ENCODE assay signal across 18 cellular contexts in the genomic region with DNA sequence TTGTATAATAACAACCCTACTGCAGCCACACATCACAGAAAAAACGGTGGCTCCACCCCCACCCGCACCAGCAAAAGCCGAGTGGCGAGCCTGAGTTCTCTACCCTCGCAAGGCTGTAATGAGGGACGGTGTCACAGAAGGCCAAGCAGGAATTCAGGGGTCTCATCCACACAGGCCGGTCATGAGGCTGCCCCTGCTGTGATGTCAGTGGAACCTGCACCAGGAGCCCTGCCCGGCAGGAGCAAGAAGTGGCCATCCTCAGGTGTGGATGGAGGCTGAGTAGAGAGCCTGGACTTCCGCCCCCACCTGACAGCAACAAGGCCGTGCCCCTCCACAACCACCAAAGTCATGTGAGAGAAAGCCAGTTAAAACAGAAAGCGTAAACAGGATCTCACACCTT. TPM values are rescaled to one million over a fixed set of nuclear protein-coding genes. Genes with fewer than 3 reads are reported as not detected.
DNase-seq lines count a peak whose midpoint lies in the region; ATAC-seq, FAIRE-seq and TF ChIP-seq lines count a peak whose summit lies in the region.
"Had no signal": no experiment of that assay in that cellular context is flagged by ENCODE, and none has a peak within 500 bp of the region (broad histone marks: within the 10 kb centered on the region; RNA-seq: fewer than 3 reads in every experiment).

No MANE protein-coding gene starts in this region.

- H3K4me1 ChIP-seq in stomach, result no peaks in the 10 kb centered on the region

- no peak overlapping the region for H3K4me3 Mint-ChIP-seq in activated naive CD4-positive, alpha-beta T cell treated with anti-CD3 and anti-CD28 coated beads, Interleukin-2, amount 10 ng/mL, durations not matched to agents 7 days and 5 days
- H3K4me3 Mint-ChIP-seq in activated CD8-positive, alpha-beta T cell treated with anti-CD3 and anti-CD28 coated beads, Interleukin-2, amount 10 ng/mL, durations not matched to agents 7 days and 5 days, result peak overlapping the region; percentile 63

- 81 to 94% (median 86%) methylated on average over 9 to 11 of the region's 11 CpGs for WGBS in stomach, 5 donors

- intact Hi-C loops in stomach (cut with DNase I; ENCODE audit: low total_unique reads), result no loop called here

- TF ChIP-seq CTCF in stomach (IDR thresholded peaks at IDR 0.05), result no peak
- no peak for TF ChIP-seq CTCF in GM10266 (IDR thresholded peaks at IDR 0.05; ENCODE audit: control insufficient read depth, insufficient read depth, low read depth, missing control alignments)

- peak; percentile 28 for DNase-seq in activated naive CD4-positive, alpha-beta T cell treated with anti-CD3 and anti-CD28 coated beads, Interleukin-2, amount 10 ng/mL, durations not matched to agents 7 days and 5 days
- DNase-seq in activated naive CD4-positive, alpha-beta T cell (lab: John Stamatoyannopoulos, UW), result no peak
- DNase-seq in activated CD8-positive, alpha-beta T cell treated with anti-CD3 and anti-CD28 coated beads, Interleukin-2, amount 10 ng/mL, durations not matched to agents 7 days and 5 days, result peak; percentile 53
- DNase-seq in epithelial cell of prostate (ENCODE audit: low read depth, low spot score) (no peak), stomach (no peak), HEK293T (ENCODE audit: extremely low spot score) (no peak), HTR-8/SVneo (ENCODE audit: insufficient read length, low spot score) (no peak), GM10266 (ENCODE audit: extremely low spot score) (no peak)
- DNase-seq: DND-41; erythroblast; heart right ventricle; NCI-H446; stimulated activated CD4-positive, alpha-beta T cell treated with anti-CD3 and anti-CD28 coated beads, Interleukin-12 subunit alpha, Interleukin-12 subunit beta, amount 100 ng/mL, for 4 hours had no signal

- no peak for TF ChIP-seq EP300 in stomach (IDR thresholded peaks at IDR 0.05)

- H3K9me3 Mint-ChIP-seq in activated naive CD4-positive, alpha-beta T cell treated with anti-CD3 and anti-CD28 coated beads, Interleukin-2, amount 10 ng/mL, durations not matched to agents 7 days and 5 days, result no peaks in the 10 kb centered on the region
- no peaks in the 10 kb centered on the region for H3K9me3 Mint-ChIP-seq in activated CD8-positive, alpha-beta T cell treated with anti-CD3 and anti-CD28 coated beads, Interleukin-2, amount 10 ng/mL, durations not matched to agents 7 days and 5 days (ENCODE audit: insufficient read depth)
- H3K9me3 Mint-ChIP-seq: IgD-negative memory B cell had no signal

- no peaks in the 10 kb centered on the region for H3K27me3 ChIP-seq in stomach
- H3K27me3 ChIP-seq: heart right ventricle had no signal

- H3K27ac Mint-ChIP-seq in activated naive CD4-positive, alpha-beta T cell treated with anti-CD3 and anti-CD28 coated beads, Interleukin-2, amount 10 ng/mL, durations not matched to agents 7 days and 5 days, result peak overlapping the region; percentile 92
- peak overlapping the region; percentile 88 for H3K27ac Mint-ChIP-seq in activated CD8-positive, alpha-beta T cell treated with anti-CD3 and anti-CD28 coated beads, Interleukin-2, amount 10 ng/mL, durations not matched to agents 7 days and 5 days

- no peak overlapping the region for H3K4me3 ChIP-seq in stomach

- FAIRE-seq in HTR-8/SVneo (lab: Jason Lieb, UNC), result no peak

- peaks cover 10 to 81% (median 73%) of the 10 kb centered on the region in 4 donors for H3K36me3 ChIP-seq in stomach

- H3K4me1 Mint-ChIP-seq in activated naive CD4-positive, alpha-beta T cell treated with anti-CD3 and anti-CD28 coated beads, Interleukin-2, amount 10 ng/mL, durations not matched to agents 7 days and 5 days, result peaks cover 24% of the 10 kb centered on the region
- peaks cover 26% of the 10 kb centered on the region for H3K4me1 Mint-ChIP-seq in activated CD8-positive, alpha-beta T cell treated with anti-CD3 and anti-CD28 coated beads, Interleukin-2, amount 10 ng/mL, durations not matched to agents 7 days and 5 days (ENCODE audit: low read depth)

- H3K27me3 Mint-ChIP-seq in activated naive CD4-positive, alpha-beta T cell treated with anti-CD3 and anti-CD28 coated beads, Interleukin-2, amount 10 ng/mL, durations not matched to agents 7 days and 5 days, result peaks cover 5% of the 10 kb centered on the region
- H3K27me3 Mint-ChIP-seq in activated CD8-positive, alpha-beta T cell treated with anti-CD3 and anti-CD28 coated beads, Interleukin-2, amount 10 ng/mL, durations not matched to agents 7 days and 5 days (ENCODE audit: low read depth), result no peaks in the 10 kb centered on the region
- H3K27me3 Mint-ChIP-seq: IgD-negative memory B cell had no signal

- peak overlapping the region; percentile 95 for H3K27ac ChIP-seq in epithelial cell of prostate
- peak overlapping the region in 4 of 5 donors; percentile 3 to 64 (median 14) for H3K27ac ChIP-seq in stomach

- POLR2A ChIA-PET in activated CD8-positive, alpha-beta T cell treated with anti-CD3 and anti-CD28 coated beads, Interleukin-2, amount 10 ng/mL, durations not matched to agents 7 days and 5 days (lab: Charles Lee), result interaction anchor here (0.7 to 2.0 kb wide), 2 partner anchors 9 to 21 kb away, joined by 5 to 10 read pairs; a partner anchor contains a TSS
- POLR2A ChIA-PET in HEK293T (lab: Yijun Ruan, JAX), result no interaction called here

- no peaks in the 10 kb centered on the region for H3K9me3 ChIP-seq in stomach
- H3K9me3 ChIP-seq: heart right ventricle had no signal

- peak; percentile 77 for ATAC-seq in activated CD8-positive, alpha-beta T cell treated with anti-CD3 and anti-CD28 coated beads, Interleukin-2, amount 10 ng/mL, durations not matched to agents 7 days and 5 days
- ATAC-seq: Panc1 had no signal

- H3K36me3 Mint-ChIP-seq in activated naive CD4-positive, alpha-beta T cell treated with anti-CD3 and anti-CD28 coated beads, Interleukin-2, amount 10 ng/mL, durations not matched to agents 7 days and 5 days, result peaks cover 36% of the 10 kb centered on the region
- peaks cover 57% of the 10 kb centered on the region for H3K36me3 Mint-ChIP-seq in activated CD8-positive, alpha-beta T cell treated with anti-CD3 and anti-CD28 coated beads, Interleukin-2, amount 10 ng/mL, durations not matched to agents 7 days and 5 days (ENCODE audit: low read depth)

- no peak for TF ChIP-seq POLR2A in stomach (IDR thresholded peaks at IDR 0.05)

- CTCF ChIA-PET in activated naive CD4-positive, alpha-beta T cell treated with anti-CD3 and anti-CD28 coated beads, Interleukin-2, amount 10 ng/mL, durations not matched to agents 7 days and 5 days (lab: Charles Lee), result no interaction called here
- CTCF ChIA-PET in activated CD8-positive, alpha-beta T cell treated with anti-CD3 and anti-CD28 coated beads, Interleukin-2, amount 10 ng/mL, durations not matched to agents 7 days and 5 days (lab: Charles Lee), result interaction anchor here (1.0 to 2.1 kb wide), 5 partner anchors 9 to 161 kb away, joined by 3 to 13 read pairs (median 4); no protein-coding TSS in a partner anchor
- CTCF ChIA-PET in HEK293T (lab: Yijun Ruan, JAX), result no interaction called here

TF ChIP-seq in HEK293T, 16 proteins besides CTCF, POLR2A, EP300 and RAD21:
- TF ChIP-seq SP1 (IDR thresholded peaks at IDR 0.05) (no peak), FOXK2 (IDR thresholded peaks at IDR 0.05) (no peak), FOXM1 (IDR thresholded peaks at IDR 0.05; ENCODE audit: borderline replicate concordance) (no peak), ARNT (IDR thresholded peaks at IDR 0.05) (no peak), TARDBP (IDR thresholded peaks at IDR 0.05) (no peak), SUZ12 (IDR thresholded peaks at IDR 0.05) (no peak), FOXA1 (IDR thresholded peaks at IDR 0.05) (no peak), BHLHE40 (IDR thresholded peaks at IDR 0.05; ENCODE audit: borderline replicate concordance) (no peak), HDGF (IDR thresholded peaks at IDR 0.05; ENCODE audit: borderline replicate concordance) (no peak)

RNA-seq across cellular contexts. Expression of a gene that starts 20.6 kb away (rescaled TPM):
- total RNA-seq in activated CD8-positive, alpha-beta T cell treated with anti-CD3 and anti-CD28 coated beads, Interleukin-2, amount 10 ng/mL, durations not matched to agents 7 days and 5 days, result 10 to 100 TPM; 37.7 to 37.9 TPM
- total RNA-seq in stomach, result 10 to 100 TPM in 1 of 5 donors, 1 to 10 TPM in 3, under 1 TPM in 1; 0.87 to 17.4 (median 8.1) TPM
- 10 to 100 TPM in 2 of 3 donors, 1 to 10 TPM in 1; 7.3 to 23.8 (median 13.0) TPM for polyA plus RNA-seq in stomach

RNA-seq across cellular contexts. Expression of a gene that starts 20.7 kb away (rescaled TPM):
- 1 to 10 TPM; 5.2 to 6.4 TPM for total RNA-seq in activated CD8-positive, alpha-beta T cell treated with anti-CD3 and anti-CD28 coated beads, Interleukin-2, amount 10 ng/mL, durations not matched to agents 7 days and 5 days
- 1 to 10 TPM in 3 of 5 donors, under 1 TPM in 1, not detected in 1; 0.29 to 7.6 (median 6.6) TPM for total RNA-seq in stomach
- polyA plus RNA-seq in stomach, result 1 to 10 TPM; 1.2 to 2.7 (median 2.1) TPM

RNA-seq across cellular contexts. Expression of a gene that starts 21.3 kb away (rescaled TPM):
- 10 to 100 TPM; 14.0 to 15.9 TPM for total RNA-seq in activated CD8-positive, alpha-beta T cell treated with anti-CD3 and anti-CD28 coated beads, Interleukin-2, amount 10 ng/mL, durations not matched to agents 7 days and 5 days
- 10 to 100 TPM in 3 of 5 donors, 1 to 10 TPM in 1, under 1 TPM in 1; 0.29 to 46.3 (median 19.0) TPM for total RNA-seq in stomach
- polyA plus RNA-seq in stomach, result 10 to 100 TPM; 14.9 to 18.5 (median 18.1) TPM

RNA-seq across cellular contexts. Expression of a gene that starts 42.6 kb away (rescaled TPM):
- not detected for total RNA-seq in activated CD8-positive, alpha-beta T cell treated with anti-CD3 and anti-CD28 coated beads, Interleukin-2, amount 10 ng/mL, durations not matched to agents 7 days and 5 days
- total RNA-seq in stomach, result not detected
- polyA plus RNA-seq in stomach, result not detected
- total RNA-seq: heart right ventricle, liver, omental fat pad, urinary bladder had no signal
- polyA plus RNA-seq: heart right ventricle, IgD-negative memory B cell, liver, urinary bladder had no signal

Comparison
In these comparisons a context has a peak if more than half of its experiments do, and no peak if none do; other contexts are left out.
1. DNase-seq: peak in activated naive CD4-positive, alpha-beta T cell treated with anti-CD3 and anti-CD28 coated beads, Interleukin-2, amount 10 ng/mL, durations not matched to agents 7 days and 5 days (single experiment) and activated CD8-positive, alpha-beta T cell treated with anti-CD3 and anti-CD28 coated beads, Interleukin-2, amount 10 ng/mL, durations not matched to agents 7 days and 5 days (single experiment); none in activated naive CD4-positive, alpha-beta T cell (0 of 4), epithelial cell of prostate (single experiment), stomach (single experiment), HEK293T (single experiment), HTR-8/SVneo (single experiment) and GM10266 (single experiment).